Comparison of ENCODE assay signal across 33 cellular contexts in genomic region chr12:8553088-8553627, GRCh38. TPM values are rescaled to one million over a fixed set of nuclear protein-coding genes. Genes with fewer than 3 reads are reported as not detected.
A peak's percentile ranks its signal among the peaks of the same experiment; 100 is the strongest.
DNase-seq lines count a peak whose midpoint lies in the region; ATAC-seq, FAIRE-seq and TF ChIP-seq lines count a peak whose summit lies in the region.
"Had no signal": no experiment of that assay in that cellular context is flagged by ENCODE, and none has a peak within 500 bp of the region (broad histone marks: within the 10 kb centered on the region; RNA-seq: fewer than 3 reads in every experiment).

No MANE protein-coding gene starts in this region.

- H3K9me3 ChIP-seq in H1 (ENCODE audit: insufficient read depth in 2 of 2, low read depth in 1 of 2, low read length in 1 of 2) = no peaks in the 10 kb centered on the region
- H3K9me3 ChIP-seq: BLaER1, body of pancreas, Caco-2, heart left ventricle, left ventricle myocardium inferior, Peyer's patch, right atrium auricular region, SJCRH30, testis, vagina had no signal

- no peak overlapping the region for H4K91ac ChIP-seq in H1 (replicated peaks; ENCODE audit: insufficient read length, low read length)

- CTCF ChIA-PET in H1 (lab: Charles Lee; ENCODE audit: partially characterized antibody) = interaction anchor here (0.9 to 2.2 kb wide), 4 partner anchors 9 to 25 kb away, joined by 3 to 14 read pairs (median 4); partner anchors contain the start of gene CLEC4E

- TF ChIP-seq EP300 in H1 (IDR thresholded peaks at IDR 0.05; ENCODE audit: borderline replicate concordance in 1 of 2, low read depth in 2 of 2, low read length in 2 of 2) = no peak

- H3K27ac ChIP-seq in 22Rv1 (no peak overlapping the region), H1 (ENCODE audit: low read depth, low read length) (no peak overlapping the region)
- H3K27ac ChIP-seq: BLaER1, body of pancreas, heart left ventricle, left ventricle myocardium inferior, Peyer's patch, right atrium auricular region, SJCRH30, testis, vagina had no signal

- H3K23ac ChIP-seq in H1 (ENCODE audit: insufficient read length) = no peak overlapping the region

- no peak overlapping the region for H3K14ac ChIP-seq in H1 (ENCODE audit: insufficient read length)

- TF ChIP-seq RAD21 in H1 (IDR thresholded peaks at IDR 0.05 in 1 of 2, conservative IDR thresholded peaks at IDR 0.05 in 1 of 2; ENCODE audit: low read depth in 2 of 2, low read length in 2 of 2) = peak in 1 of 2 experiments; percentile 19; a peak in 1 of 4 replicates

- H2BK120ac ChIP-seq in H1 (replicated peaks; ENCODE audit: low read depth, low read length) = no peak overlapping the region

- no peaks in the 10 kb centered on the region for H3K27me3 ChIP-seq in H1 (replicated peaks in 1 of 4; ENCODE audit: control insufficient read depth in 3 of 4, extremely low read depth in 1 of 4, insufficient read depth in 3 of 4, low read length in 3 of 4)
- H3K27me3 ChIP-seq: BLaER1, body of pancreas, Peyer's patch, right atrium auricular region, SJCRH30, testis, vagina had no signal

- no peaks in the 10 kb centered on the region for H3K9me3 Mint-ChIP-seq in glutamatergic neuron (ENCODE audit: unreplicated experiment)
- H3K9me3 Mint-ChIP-seq: activated naive CD8-positive, alpha-beta T cell treated with anti-CD3 and anti-CD28 coated beads, Interleukin-2, amount 50 U/mL, for 24 hours; naive thymus-derived CD8-positive, alpha-beta T cell; stimulated activated naive B cell treated with anti-CD40 and anti-IgM and Interleukin-4, amounts not matched to agents 10 μg/mL and 1 μg/mL and 100 μg/mL, for 72 hours had no signal

- H3K4me1 ChIP-seq in H1 (replicated peaks in 1 of 4; ENCODE audit: control insufficient read depth in 3 of 4, insufficient read depth in 4 of 4, low read length in 3 of 4) = no peaks in the 10 kb centered on the region
- H3K4me1 ChIP-seq: body of pancreas, Caco-2, heart left ventricle, left ventricle myocardium inferior, Peyer's patch, right atrium auricular region, SJCRH30, testis, vagina had no signal

- 84% methylated on average over 6 of the region's 6 CpGs; no CpG with 5 or more reads in 1 of the 2 experiments for WGBS in H1 (ENCODE audit: extremely low coverage in 1 of 2, insufficient coverage in 1 of 2, insufficient read length in 1 of 2, insufficient replicate concordance in 2 of 2, low coverage in 1 of 2, low lambda C conversion rate in 2 of 2, missing lambda C conversion rate in 1 of 2), 2 experiments

- no peak for TF ChIP-seq POLR2A in H1 (IDR thresholded peaks at IDR 0.05; ENCODE audit: control extremely low read depth in 1 of 2, low read depth in 2 of 2, low read length in 2 of 2)

- no peaks in the 10 kb centered on the region for H3K4me1 Mint-ChIP-seq in glutamatergic neuron (ENCODE audit: low read depth, unreplicated experiment)
- H3K4me1 Mint-ChIP-seq: activated naive CD8-positive, alpha-beta T cell treated with anti-CD3 and anti-CD28 coated beads, Interleukin-2, amount 50 U/mL, for 24 hours; naive thymus-derived CD8-positive, alpha-beta T cell had no signal

- no peak overlapping the region for H3K4me2 ChIP-seq in H1 (ENCODE audit: insufficient read depth in 1 of 2, low read depth in 2 of 2, low read length in 2 of 2)
- H3K4me2 ChIP-seq: BLaER1 had no signal

- H3K79me1 ChIP-seq in H1 (ENCODE audit: low read depth, low read length) = no peaks in the 10 kb centered on the region

- H2BK12ac ChIP-seq in H1 (ENCODE audit: low read depth, low read length) = no peak overlapping the region

- no peak overlapping the region for H3K27ac Mint-ChIP-seq in glutamatergic neuron (ENCODE audit: unreplicated experiment)
- H3K27ac Mint-ChIP-seq: activated CD8-positive, alpha-beta T cell treated with anti-CD3 and anti-CD28 coated beads, Interleukin-2, amount 10 ng/mL, durations not matched to agents 7 days and 5 days; activated naive CD8-positive, alpha-beta T cell treated with anti-CD3 and anti-CD28 coated beads, Interleukin-2, amount 50 U/mL, for 24 hours; naive thymus-derived CD8-positive, alpha-beta T cell; stimulated activated naive B cell treated with anti-CD40 and anti-IgM and Interleukin-4, amounts not matched to agents 10 μg/mL and 1 μg/mL and 100 μg/mL, for 72 hours had no signal

- H2AK5ac ChIP-seq in H1 (ENCODE audit: low read depth, low read length) = no peak overlapping the region

- H2AFZ ChIP-seq in H1 (ENCODE audit: low read length) = no peak overlapping the region

- DNase-seq in GM18507 (ENCODE audit: extremely low spot score, insufficient read length, low read depth) (no peak), NCI-H1417 (lab: John Stamatoyannopoulos, UW) (peak in 2 of 3 experiments; percentile 82 to 95), H1 (ENCODE audit: low read depth in 1 of 2, low spot score in 2 of 2) (no peak), glutamatergic neuron (no peak)
- DNase-seq in stimulated activated naive CD4-positive, alpha-beta T cell (lab: John Stamatoyannopoulos, UW) = no peak
- DNase-seq: ACHN; activated CD8-positive, alpha-beta T cell treated with anti-CD3 and anti-CD28 coated beads, Interleukin-2, amount 10 ng/mL, durations not matched to agents 7 days and 5 days; activated effector memory CD4-positive, alpha-beta T cell treated with anti-CD3 and anti-CD28 coated beads, Interleukin-2, amount 50 U/mL, for 16 hours; activated naive CD8-positive, alpha-beta T cell treated with anti-CD3 and anti-CD28 coated beads, Interleukin-2, amount 50 U/mL, for 24 hours; body of pancreas; Caco-2; DND-41; heart left ventricle; KG1; left ventricle myocardium inferior; midbrain; naive thymus-derived CD8-positive, alpha-beta T cell; NCI-H187 treated with DMSO at 0.1 percent for 48 hours; Peyer's patch; SJCRH30; stimulated activated CD4-positive, alpha-beta T cell treated with anti-CD3 and anti-CD28 coated beads, Interleukin-4, amount 100 ng/mL, for 1 hour; stimulated activated naive B cell treated with anti-CD40 and anti-IgM and Interleukin-4, amounts not matched to agents 10 μg/mL and 1 μg/mL and 100 μg/mL, for 72 hours; testis had no signal

- H4K20me1 ChIP-seq in H1 (replicated peaks in 1 of 2; ENCODE audit: control insufficient read depth in 1 of 2, insufficient read depth in 2 of 2, low read length in 2 of 2) = no peaks in the 10 kb centered on the region
- H4K20me1 ChIP-seq: BLaER1 had no signal

- no peak overlapping the region for H3K9ac ChIP-seq in H1 (replicated peaks in 1 of 4; ENCODE audit: extremely low read depth in 1 of 4, low read depth in 3 of 4, low read length in 3 of 4)
- H3K9ac ChIP-seq: BLaER1 had no signal

- no peak overlapping the region for H3K4me3 Mint-ChIP-seq in glutamatergic neuron (ENCODE audit: unreplicated experiment)
- H3K4me3 Mint-ChIP-seq: activated CD8-positive, alpha-beta T cell treated with anti-CD3 and anti-CD28 coated beads, Interleukin-2, amount 10 ng/mL, durations not matched to agents 7 days and 5 days; activated naive CD8-positive, alpha-beta T cell treated with anti-CD3 and anti-CD28 coated beads, Interleukin-2, amount 50 U/mL, for 24 hours; naive thymus-derived CD8-positive, alpha-beta T cell; stimulated activated naive B cell treated with anti-CD40 and anti-IgM and Interleukin-4, amounts not matched to agents 10 μg/mL and 1 μg/mL and 100 μg/mL, for 72 hours had no signal

- no peaks in the 10 kb centered on the region for H3K36me3 ChIP-seq in H1 (ENCODE audit: control insufficient read depth in 2 of 4, insufficient read depth in 4 of 4, low read length in 3 of 4)
- H3K36me3 ChIP-seq: BLaER1, heart left ventricle, left ventricle myocardium inferior, Peyer's patch, right atrium auricular region, SJCRH30, vagina had no signal

- peak; percentile 48 for FAIRE-seq in GM18507 (lab: Jason Lieb, UNC)
- FAIRE-seq in H1 (lab: Jason Lieb, UNC) = no peak

- no peak for ATAC-seq in HG03378 (IDR thresholded peaks at IDR 0.05; ENCODE audit: unreplicated experiment)
- ATAC-seq in HG02884 (IDR thresholded peaks at IDR 0.05; ENCODE audit: unreplicated experiment) = no peak
- ATAC-seq: activated CD8-positive, alpha-beta T cell treated with anti-CD3 and anti-CD28 coated beads, Interleukin-2, amount 10 ng/mL, durations not matched to agents 7 days and 5 days; activated naive CD8-positive, alpha-beta T cell treated with anti-CD3 and anti-CD28 coated beads, Interleukin-2, amount 50 U/mL, for 24 hours; body of pancreas; heart left ventricle; naive thymus-derived CD8-positive, alpha-beta T cell; stimulated activated naive B cell treated with anti-CD40 and anti-IgM and Interleukin-4, amounts not matched to agents 10 μg/mL and 1 μg/mL and 100 μg/mL, for 72 hours had no signal

- no peak overlapping the region for H3K4ac ChIP-seq in H1 (replicated peaks; ENCODE audit: insufficient read length, low read depth, low read length)

- POLR2A ChIA-PET in H1 (lab: Charles Lee; ENCODE audit: partially characterized antibody) = no interaction called here

- no peak overlapping the region for H2BK5ac ChIP-seq in H1 (ENCODE audit: low read depth, low read length)

- H4K8ac ChIP-seq in H1 (ENCODE audit: extremely low read depth, insufficient read depth, low read length) = no peak overlapping the region

- H3K23me2 ChIP-seq in H1 (ENCODE audit: low read depth, low read length) = no peaks in the 10 kb centered on the region

- no peak overlapping the region for H4K5ac ChIP-seq in H1 (ENCODE audit: insufficient read length, low read depth, low read length)

- no peak overlapping the region for H3K56ac ChIP-seq in H1 (replicated peaks; ENCODE audit: insufficient read length, low read depth, low read length)

- H3K4me3 ChIP-seq in H1 (ENCODE audit: extremely low read depth in 1 of 4, insufficient read depth in 2 of 4, low read depth in 3 of 4, low read length in 4 of 4) = no peak overlapping the region
- H3K4me3 ChIP-seq: BLaER1, body of pancreas, heart left ventricle, left ventricle myocardium inferior, Peyer's patch, right atrium auricular region, SJCRH30, testis, vagina had no signal

- no peaks in the 10 kb centered on the region for H3K79me2 ChIP-seq in H1 (ENCODE audit: control insufficient read depth in 1 of 2, insufficient read depth in 2 of 2, low read length in 2 of 2)

- peak; percentile 25; the same call in 1 of the 2 replicates for TF ChIP-seq CTCF in 22Rv1 (IDR thresholded peaks at IDR 0.05)
- peak in 2 of 3 experiments; percentile 21 to 50; a peak in 2 of 4 replicates for TF ChIP-seq CTCF in H1 (IDR thresholded peaks at IDR 0.05; ENCODE audit: control extremely low read depth in 1 of 3, insufficient read depth in 1 of 3, low read depth in 1 of 3, low read length in 3 of 3)
- TF ChIP-seq CTCF in glutamatergic neuron (IDR thresholded peaks at IDR 0.05; ENCODE audit: partially characterized antibody, unreplicated experiment) = no peak

- H3K36me3 Mint-ChIP-seq in glutamatergic neuron (ENCODE audit: unreplicated experiment) = no peaks in the 10 kb centered on the region
- H3K36me3 Mint-ChIP-seq: naive thymus-derived CD8-positive, alpha-beta T cell; stimulated activated naive B cell treated with anti-CD40 and anti-IgM and Interleukin-4, amounts not matched to agents 10 μg/mL and 1 μg/mL and 100 μg/mL, for 72 hours had no signal

- no peaks in the 10 kb centered on the region for H3K27me3 Mint-ChIP-seq in glutamatergic neuron (ENCODE audit: unreplicated experiment)
- H3K27me3 Mint-ChIP-seq: activated naive CD8-positive, alpha-beta T cell treated with anti-CD3 and anti-CD28 coated beads, Interleukin-2, amount 50 U/mL, for 24 hours had no signal

- H2BK20ac ChIP-seq in H1 (ENCODE audit: low read length) = no peak overlapping the region

- H2BK15ac ChIP-seq in H1 (ENCODE audit: low read length) = no peak overlapping the region

- no peak overlapping the region for H3K18ac ChIP-seq in H1 (ENCODE audit: extremely low read depth, low read length)

RNA-seq across cellular contexts. Expression of gene CLEC4E, which starts 12.5 kb away (rescaled TPM):
- total RNA-seq in H1 (2021; fragmentation: NEBNext Ultra II Directional; extraction: Animal tissue kit (Norgen Biotek cat#: 25700)) = not detected in 2 replicates
- 0.03 TPM in 1 of 2 replicates, not detected in the other for polyA plus RNA-seq in H1 (2011; rRNA removed)
- polyA plus RNA-seq in H1 (2011; cell fraction: cytosol; rRNA removed) = not detected
- polyA plus RNA-seq in H1 (2011; cell fraction: nucleus; rRNA removed) = not detected
- not detected in 4 replicates for polyA plus RNA-seq in H1 (2012, experiment 1 of 2)
- not detected for polyA plus RNA-seq in H1 (2012, experiment 2 of 2)
- not detected for polyA plus RNA-seq in H1 (2013, experiment 1 of 2)
- polyA plus RNA-seq in H1 (2013, experiment 2 of 2) = not detected
- not detected in 2 replicates for polyA minus RNA-seq in H1 (2011; rRNA and poly(A)+ RNA removed)
- not detected for polyA minus RNA-seq in H1 (2011; cell fraction: cytosol; rRNA and poly(A)+ RNA removed)
- polyA minus RNA-seq in H1 (2011; cell fraction: nucleus; rRNA and poly(A)+ RNA removed) = not detected
- total RNA-seq in glutamatergic neuron (ENCODE audit: unreplicated experiment) = not detected
- total RNA-seq: activated CD8-positive, alpha-beta T cell treated with anti-CD3 and anti-CD28 coated beads, Interleukin-2, amount 10 ng/mL, durations not matched to agents 7 days and 5 days; Caco-2; cerebellum; HT1080; naive thymus-derived CD8-positive, alpha-beta T cell; osteocyte; SJCRH30; T-helper 1 cell treated with Interleukin-12 subunit alpha and Interleukin-12 subunit beta and Interleukin-4 antibody, amounts not matched to agents 30 ng/mL and 1 ng/mL, for 36 hours; vagina had no signal

RNA-seq across cellular contexts. Expression of gene CLEC4D, which starts 39.9 kb away (rescaled TPM):
- total RNA-seq in H1 (2021; fragmentation: NEBNext Ultra II Directional; extraction: Animal tissue kit (Norgen Biotek cat#: 25700)) = not detected in 2 replicates
- polyA plus RNA-seq in H1 (2011; rRNA removed) = 0.03 and 0.14 TPM in 2 replicates
- 0.18 TPM for polyA plus RNA-seq in H1 (2011; cell fraction: cytosol; rRNA removed)
- 0.43 TPM for polyA plus RNA-seq in H1 (2011; cell fraction: nucleus; rRNA removed)
- polyA plus RNA-seq in H1 (2012, experiment 1 of 2) = 0.13 to 0.55 TPM (median 0.23 TPM) in 3 of 4 replicates, not detected in the other
- not detected for polyA plus RNA-seq in H1 (2012, experiment 2 of 2)
- 0.20 TPM for polyA plus RNA-seq in H1 (2013, experiment 1 of 2)
- 0.11 TPM for polyA plus RNA-seq in H1 (2013, experiment 2 of 2)
- polyA minus RNA-seq in H1 (2011; rRNA and poly(A)+ RNA removed) = 0.10 and 0.16 TPM in 2 replicates
- polyA minus RNA-seq in H1 (2011; cell fraction: cytosol; rRNA and poly(A)+ RNA removed) = not detected
- not detected for polyA minus RNA-seq in H1 (2011; cell fraction: nucleus; rRNA and poly(A)+ RNA removed)
- total RNA-seq in glutamatergic neuron (ENCODE audit: unreplicated experiment) = not detected
- total RNA-seq: activated CD8-positive, alpha-beta T cell treated with anti-CD3 and anti-CD28 coated beads, Interleukin-2, amount 10 ng/mL, durations not matched to agents 7 days and 5 days; body of pancreas; Caco-2; cerebellum; HT1080; left ventricle myocardium inferior; naive thymus-derived CD8-positive, alpha-beta T cell; osteocyte; Peyer's patch; SJCRH30; T-helper 1 cell treated with Interleukin-12 subunit alpha and Interleukin-12 subunit beta and Interleukin-4 antibody, amounts not matched to agents 30 ng/mL and 1 ng/mL, for 36 hours; vagina had no signal
- polyA plus RNA-seq: naive thymus-derived CD8-positive, alpha-beta T cell had no signal

RNA-seq across cellular contexts. Expression of gene AICDA, which starts 59.5 kb away (rescaled TPM):
- not detected in 2 replicates for total RNA-seq in H1 (2021; fragmentation: NEBNext Ultra II Directional; extraction: Animal tissue kit (Norgen Biotek cat#: 25700))
- not detected in 2 replicates for polyA plus RNA-seq in H1 (2011; rRNA removed)
- polyA plus RNA-seq in H1 (2011; cell fraction: cytosol; rRNA removed) = not detected
- not detected for polyA plus RNA-seq in H1 (2011; cell fraction: nucleus; rRNA removed)
- 0.10 TPM in 1 of 4 replicates, not detected in the others for polyA plus RNA-seq in H1 (2012, experiment 1 of 2)
- not detected for polyA plus RNA-seq in H1 (2012, experiment 2 of 2)
- polyA plus RNA-seq in H1 (2013, experiment 1 of 2) = 0.08 TPM
- 0.07 TPM for polyA plus RNA-seq in H1 (2013, experiment 2 of 2)
- not detected in 2 replicates for polyA minus RNA-seq in H1 (2011; rRNA and poly(A)+ RNA removed)
- polyA minus RNA-seq in H1 (2011; cell fraction: cytosol; rRNA and poly(A)+ RNA removed) = not detected
- not detected for polyA minus RNA-seq in H1 (2011; cell fraction: nucleus; rRNA and poly(A)+ RNA removed)
- total RNA-seq in glutamatergic neuron (ENCODE audit: unreplicated experiment) = not detected
- total RNA-seq: activated CD8-positive, alpha-beta T cell treated with anti-CD3 and anti-CD28 coated beads, Interleukin-2, amount 10 ng/mL, durations not matched to agents 7 days and 5 days; body of pancreas; Caco-2; cerebellum; heart left ventricle; HT1080; left ventricle myocardium inferior; naive thymus-derived CD8-positive, alpha-beta T cell; osteocyte; SJCRH30; testis; vagina had no signal
- polyA plus RNA-seq: naive thymus-derived CD8-positive, alpha-beta T cell had no signal

Comparison
In these comparisons a context has a peak if more than half of its experiments do, and no peak if none do; other contexts are left out.
1. DNase-seq: peak in NCI-H1417 (2 of 3); none in GM18507 (single experiment), H1 (0 of 2), stimulated activated naive CD4-positive, alpha-beta T cell (0 of 6) and glutamatergic neuron (single experiment).